23 cellular contexts compared by ENCODE assay signal in genomic region chr1:201697174-201697573, GRCh38.
DNase-seq lines count a peak whose midpoint lies in the region; ATAC-seq and TF ChIP-seq lines count a peak whose summit lies in the region.
"Had no signal": no experiment of that assay in that cellular context is flagged by ENCODE, and none has a peak within 500 bp of the region (broad histone marks: within the 10 kb centered on the region; RNA-seq: fewer than 3 reads in every experiment).

No MANE protein-coding gene starts in this region.

- no peaks in the 10 kb centered on the region for H3K27me3 Mint-ChIP-seq in chondrocyte (ENCODE audit: low read depth)
- H3K27me3 Mint-ChIP-seq in neural crest cell (ENCODE audit: low read depth), result no peaks in the 10 kb centered on the region
- H3K27me3 Mint-ChIP-seq in activated CD4-positive, alpha-beta T cell treated with anti-CD3 and anti-CD28 coated beads, Interleukin-2, amount 10 ng/mL, durations not matched to agents 7 days and 5 days, result peaks cover 3% of the 10 kb centered on the region
- H3K27me3 Mint-ChIP-seq: activated naive CD8-positive, alpha-beta T cell treated with anti-CD3 and anti-CD28 coated beads for 36 hours; natural killer cell treated with Interleukin-12 subunit alpha and Interleukin-12 subunit beta and Interleukin-15 and Interleukin-18, amount 100 ng/mL, for 72 hours had no signal

- CTCF ChIA-PET in activated CD4-positive, alpha-beta T cell treated with anti-CD3 and anti-CD28 coated beads, Interleukin-2, amount 10 ng/mL, durations not matched to agents 7 days and 5 days (lab: Charles Lee), result interaction anchor here (0.5 kb wide), 1 partner anchor 1618 kb away, joined by 3 read pairs; no protein-coding TSS in a partner anchor

- 84 to 89% methylated on average over 4 of the region's 4 CpGs for WGBS in heart right ventricle, 2 donors

- no peaks in the 10 kb centered on the region for H3K9me3 ChIP-seq in heart right ventricle
- H3K9me3 ChIP-seq: A549, ascending aorta, esophagus muscularis mucosa, thoracic aorta had no signal

- peaks cover 23 to 68% (median 62%) of the 10 kb centered on the region in 9 donors for H3K4me1 ChIP-seq in heart right ventricle
- H3K4me1 ChIP-seq: left lung had no signal

- H3K27me3 ChIP-seq in heart right ventricle, result no peaks in the 10 kb centered on the region
- H3K27me3 ChIP-seq: ascending aorta, esophagus muscularis mucosa, left lung had no signal

- TF ChIP-seq CTCF in heart right ventricle (IDR thresholded peaks at IDR 0.05) (no peak), chondrocyte (IDR thresholded peaks at IDR 0.05) (no peak), neural crest cell (conservative IDR thresholded peaks at IDR 0.05) (no peak)

- peaks cover 0 to 5% (median 0%) of the 10 kb centered on the region in 9 donors for H3K36me3 ChIP-seq in heart right ventricle
- H3K36me3 ChIP-seq: esophagus muscularis mucosa, left lung, thoracic aorta had no signal

- peaks cover 38% of the 10 kb centered on the region for H3K4me1 Mint-ChIP-seq in chondrocyte (ENCODE audit: low read depth)
- peaks cover 9% of the 10 kb centered on the region for H3K4me1 Mint-ChIP-seq in neural crest cell
- H3K4me1 Mint-ChIP-seq in activated CD4-positive, alpha-beta T cell treated with anti-CD3 and anti-CD28 coated beads, Interleukin-2, amount 10 ng/mL, durations not matched to agents 7 days and 5 days, result no peaks in the 10 kb centered on the region
- H3K4me1 Mint-ChIP-seq: activated naive CD8-positive, alpha-beta T cell treated with anti-CD3 and anti-CD28 coated beads for 36 hours; B cell; T-helper 17 cell had no signal

- H3K27ac Mint-ChIP-seq in chondrocyte (ENCODE audit: unreplicated experiment), result peak overlapping the region; percentile 90
- H3K27ac Mint-ChIP-seq in neural crest cell (ENCODE audit: unreplicated experiment), result no peak overlapping the region
- no peak overlapping the region for H3K27ac Mint-ChIP-seq in activated CD4-positive, alpha-beta T cell treated with anti-CD3 and anti-CD28 coated beads, Interleukin-2, amount 10 ng/mL, durations not matched to agents 7 days and 5 days
- H3K27ac Mint-ChIP-seq: activated CD8-positive, alpha-beta T cell treated with anti-CD3 and anti-CD28 coated beads for 36 hours; activated naive CD8-positive, alpha-beta T cell treated with anti-CD3 and anti-CD28 coated beads for 36 hours; B cell; natural killer cell treated with Interleukin-12 subunit alpha and Interleukin-12 subunit beta and Interleukin-15 and Interleukin-18, amount 100 ng/mL, for 72 hours; T-helper 17 cell had no signal

- no peak overlapping the region for H3K4me3 ChIP-seq in heart right ventricle
- H3K4me3 ChIP-seq: A549, ascending aorta, esophagus muscularis mucosa, left lung, thoracic aorta had no signal

- ATAC-seq in heart right ventricle (no peak), left cardiac atrium (no peak), GM19324 (IDR thresholded peaks at IDR 0.05; ENCODE audit: low FRiP score, unreplicated experiment) (no peak)
- ATAC-seq: activated CD8-positive, alpha-beta T cell treated with anti-CD3 and anti-CD28 coated beads for 36 hours; natural killer cell treated with Interleukin-12 subunit alpha and Interleukin-12 subunit beta and Interleukin-15 and Interleukin-18, amount 100 ng/mL, for 72 hours; T-helper 17 cell had no signal

- peaks cover 4% of the 10 kb centered on the region for H3K9me3 Mint-ChIP-seq in chondrocyte (ENCODE audit: low read depth)
- H3K9me3 Mint-ChIP-seq in neural crest cell, result no peaks in the 10 kb centered on the region
- peaks cover 3% of the 10 kb centered on the region for H3K9me3 Mint-ChIP-seq in activated CD4-positive, alpha-beta T cell treated with anti-CD3 and anti-CD28 coated beads, Interleukin-2, amount 10 ng/mL, durations not matched to agents 7 days and 5 days

- no peak overlapping the region for H3K4me3 Mint-ChIP-seq in chondrocyte (ENCODE audit: unreplicated experiment)
- peak overlapping the region; percentile 50 for H3K4me3 Mint-ChIP-seq in neural crest cell
- no peak overlapping the region for H3K4me3 Mint-ChIP-seq in activated CD4-positive, alpha-beta T cell treated with anti-CD3 and anti-CD28 coated beads, Interleukin-2, amount 10 ng/mL, durations not matched to agents 7 days and 5 days
- H3K4me3 Mint-ChIP-seq: activated CD8-positive, alpha-beta T cell treated with anti-CD3 and anti-CD28 coated beads for 36 hours; activated naive CD8-positive, alpha-beta T cell treated with anti-CD3 and anti-CD28 coated beads for 36 hours; B cell; natural killer cell treated with Interleukin-12 subunit alpha and Interleukin-12 subunit beta and Interleukin-15 and Interleukin-18, amount 100 ng/mL, for 72 hours; T-helper 17 cell had no signal

- DNase-seq in heart right ventricle (no peak), left cardiac atrium (no peak), chondrocyte (ENCODE audit: low spot score) (no peak), neural crest cell (ENCODE audit: low read depth, low spot score) (no peak), dedifferentiated amniotic fluid mesenchymal stem cell (ENCODE audit: extremely low spot score) (no peak)
- DNase-seq in activated CD4-positive, alpha-beta T cell treated with anti-CD3 and anti-CD28 coated beads, Interleukin-2, amount 10 ng/mL, durations not matched to agents 7 days and 5 days, result no peak
- DNase-seq in activated CD8-positive, alpha-beta memory T cell treated with anti-CD3 and anti-CD28 coated beads, Interleukin-2, amount 50 U/mL, for 48 hours, result no peak
- DNase-seq: activated CD4-positive, alpha-beta T cell treated with anti-CD3 and anti-CD28 coated beads for 1 hour; activated CD8-positive, alpha-beta T cell treated with anti-CD3 and anti-CD28 coated beads for 36 hours; activated naive CD8-positive, alpha-beta T cell treated with anti-CD3 and anti-CD28 coated beads for 36 hours; activated T-cell treated with anti-CD3 and anti-CD28 coated beads for 4 hours; cortex of kidney; left lung; NCI-H526 treated with DMSO at 0.1 percent for 48 hours; stimulated activated naive CD4-positive, alpha-beta T cell treated with Interleukin-2 at 50 U/mL for 16 hours; T-helper 17 cell had no signal

- H3K36me3 Mint-ChIP-seq in chondrocyte (ENCODE audit: low read depth) (no peaks in the 10 kb centered on the region), neural crest cell (ENCODE audit: low read depth) (peaks cover 3% of the 10 kb centered on the region)
- H3K36me3 Mint-ChIP-seq in activated CD4-positive, alpha-beta T cell treated with anti-CD3 and anti-CD28 coated beads, Interleukin-2, amount 10 ng/mL, durations not matched to agents 7 days and 5 days (ENCODE audit: low read depth), result no peaks in the 10 kb centered on the region
- H3K36me3 Mint-ChIP-seq: activated naive CD8-positive, alpha-beta T cell treated with anti-CD3 and anti-CD28 coated beads for 36 hours; natural killer cell treated with Interleukin-12 subunit alpha and Interleukin-12 subunit beta and Interleukin-15 and Interleukin-18, amount 100 ng/mL, for 72 hours had no signal

- POLR2A ChIA-PET in activated CD4-positive, alpha-beta T cell treated with anti-CD3 and anti-CD28 coated beads, Interleukin-2, amount 10 ng/mL, durations not matched to agents 7 days and 5 days (lab: Charles Lee), result no interaction called here

- peak overlapping the region in 7 of 10 donors; percentile 34 to 79 (median 57) for H3K27ac ChIP-seq in heart right ventricle
- H3K27ac ChIP-seq: ascending aorta, left lung had no signal

- intact Hi-C loops in heart right ventricle (cut with DNase I) (loop anchor here in 2 of 10 donors (5.0 to 10.0 kb wide), 3 partner anchors 50 to 95 kb away; no protein-coding TSS in a partner anchor), left cardiac atrium (cut with DNase I) (no loop called here)
